In the genomic region with DNA sequence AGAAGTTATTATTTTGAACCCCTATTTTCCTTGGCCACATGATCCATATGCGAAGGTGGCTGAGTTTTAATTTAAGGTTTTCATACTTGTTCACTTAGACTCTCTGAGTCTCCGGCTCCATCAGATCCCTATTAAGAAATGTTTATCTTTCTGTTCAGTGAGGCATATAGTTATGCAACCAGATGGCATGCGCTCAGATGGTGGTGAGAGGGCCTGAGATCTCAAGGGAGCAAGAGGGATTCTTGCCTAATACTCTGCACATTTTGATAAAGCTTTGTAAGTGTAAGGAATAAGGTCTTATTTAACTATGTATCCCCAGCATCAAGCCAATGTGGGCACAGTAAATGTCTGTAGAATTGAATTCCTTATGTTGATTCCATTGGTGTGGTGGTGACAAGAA, we compare ENCODE assay signal across 13 cellular contexts.
DNase-seq lines count a peak whose midpoint lies in the region; ATAC-seq and TF ChIP-seq lines count a peak whose summit lies in the region.
"Had no signal": no experiment of that assay in that cellular context is flagged by ENCODE, and none has a peak within 500 bp of the region (broad histone marks: within the 10 kb centered on the region; RNA-seq: fewer than 3 reads in every experiment).

No MANE protein-coding gene starts in this region.

- H3K4me3 ChIP-seq in cardiac fibroblast (replicated peaks in 1 of 2; ENCODE audit: low read depth in 2 of 2, low read length in 2 of 2): no peak overlapping the region
- no peak overlapping the region for H3K4me3 ChIP-seq in left lung

- H3K27ac ChIP-seq in left lung (no peak overlapping the region), foreskin keratinocyte (no peak overlapping the region)

- H3K27me3 ChIP-seq in left lung (no peaks in the 10 kb centered on the region), foreskin keratinocyte (no peaks in the 10 kb centered on the region)

- H3K36me3 ChIP-seq in left lung: no peaks in the 10 kb centered on the region

- no peak for TF ChIP-seq CTCF in cardiac fibroblast (IDR thresholded peaks at IDR 0.05; ENCODE audit: low read depth, low read length)
- no peak for TF ChIP-seq CTCF in left lung (IDR thresholded peaks at IDR 0.05)
- TF ChIP-seq CTCF in foreskin keratinocyte (conservative IDR thresholded peaks at IDR 0.05): no peak

- in situ Hi-C loops in G401 (cut with HindIII; ENCODE audit: low sequenced_read_pairs): no loop called here

- peaks cover 0 to 5% of the 10 kb centered on the region in 2 donors for H3K4me1 ChIP-seq in left lung
- no peaks in the 10 kb centered on the region for H3K4me1 ChIP-seq in foreskin keratinocyte

- DNase-seq in Right ventricle myocardium inferior (ENCODE audit: missing footprints) (no peak), cardiac septum (ENCODE audit: low spot score) (no peak), cardiac fibroblast (ENCODE audit: low read depth in 2 of 2) (peak; percentile 93 to 94), left lung (peak in 1 of 2 donors; percentile 37), LoVo (ENCODE audit: low spot score) (no peak), NCI-H2081 (lab: John Stamatoyannopoulos, UW) (no peak), foreskin keratinocyte (no peak), G401 (ENCODE audit: low spot score) (no peak)
- DNase-seq: 8988T; activated CD4-positive, CD25-positive, alpha-beta regulatory T cell treated with anti-CD3 and anti-CD28 coated beads, Interleukin-2, amount 50 U/mL, for 72 hours; stimulated activated CD4-positive, alpha-beta T cell treated with anti-CD3 and anti-CD28 coated beads, Interleukin-2, amount 100 ng/mL, for 48 hours had no signal

- no peaks in the 10 kb centered on the region for H3K9me3 ChIP-seq in left lung

- ATAC-seq in Right ventricle myocardium inferior: peak; percentile 63
- peak; percentile 97 for ATAC-seq in left lung
- no peak for ATAC-seq in foreskin keratinocyte
- ATAC-seq: esophagus mucosa, Panc1 had no signal

- intact Hi-C loops in Right ventricle myocardium inferior (cut with DNase I) (loop anchor here (5.0 kb wide), 1 partner anchor 78 kb away; the partner anchor contains the start of gene DPH6), cardiac septum (cut with DNase I) (no loop called here), left lung (cut with DNase I) (no loop called here)

Comparison
In these comparisons a context has a peak if more than half of its experiments do, and no peak if none do; other contexts are left out.
1. DNase-seq: peak in cardiac fibroblast (2 of 2); none in Right ventricle myocardium inferior (single experiment), cardiac septum (single experiment), LoVo (single experiment), NCI-H2081 (0 of 2), foreskin keratinocyte (0 of 2) and G401 (single experiment).